16 cellular contexts compared by ENCODE assay signal in genomic region chr17:3531266-3532101, GRCh38. TPM values are rescaled to one million over a fixed set of nuclear protein-coding genes. Genes with fewer than 3 reads are reported as not detected.
A peak's percentile ranks its signal among the peaks of the same experiment; 100 is the strongest.
DNase-seq lines count a peak whose midpoint lies in the region; ATAC-seq and TF ChIP-seq lines count a peak whose summit lies in the region.
"Had no signal": no experiment of that assay in that cellular context is flagged by ENCODE, and none has a peak within 500 bp of the region (broad histone marks: within the 10 kb centered on the region; RNA-seq: fewer than 3 reads in every experiment).

No MANE protein-coding gene starts in this region.

- TF ChIP-seq CTCF in heart left ventricle (IDR thresholded peaks at IDR 0.05) (no peak), tibial nerve (IDR thresholded peaks at IDR 0.05) (no peak), GM10248 (IDR thresholded peaks at IDR 0.05; ENCODE audit: control extremely low read depth, extremely low read depth, low read depth, missing control alignments) (no peak)

- peak; percentile 32 to 92 for TF ChIP-seq EP300 in tibial nerve (IDR thresholded peaks at IDR 0.05)

- H2BK12ac ChIP-seq in neuronal stem cell (ENCODE audit: low read length), result peak overlapping the region; percentile 97

- H3K18ac ChIP-seq in neuronal stem cell (ENCODE audit: low read length), result peak overlapping the region; percentile 95

- peak overlapping the region; percentile 86 for H3K14ac ChIP-seq in neuronal stem cell (ENCODE audit: low read length)

- peak overlapping the region; percentile 44 for H3K4ac ChIP-seq in neuronal stem cell (ENCODE audit: low read length)

- H3K27me3 ChIP-seq in heart left ventricle, result no peaks in the 10 kb centered on the region
- H3K27me3 ChIP-seq in neuronal stem cell (ENCODE audit: control insufficient read depth in 3 of 3, insufficient read depth in 3 of 3, low read depth in 1 of 3, low read length in 3 of 3), result no peaks in the 10 kb centered on the region
- no peaks in the 10 kb centered on the region for H3K27me3 ChIP-seq in tibial nerve
- H3K27me3 ChIP-seq: BLaER1 treated with 17β-estradiol and CSF1 and Interleukin-3, amounts not matched to agents 10 nM and 100 nM; colonic mucosa had no signal

- POLR2A ChIA-PET in GM10248 (lab: Yijun Ruan, JAX), result no interaction called here

- H3K9me3 ChIP-seq in heart left ventricle (no peaks in the 10 kb centered on the region), neuronal stem cell (replicated peaks in 1 of 2; ENCODE audit: control insufficient read depth in 2 of 2, insufficient read depth in 1 of 2, low read depth in 1 of 2, low read length in 2 of 2) (no peaks in the 10 kb centered on the region), tibial nerve (no peaks in the 10 kb centered on the region)
- H3K9me3 ChIP-seq: colonic mucosa, transverse colon had no signal

- DNase-seq in caudate nucleus (lab: John Stamatoyannopoulos, UW), result peak in 60 of 61 donors; percentile 45 to 98 (median 93)
- DNase-seq in heart left ventricle, result peak in 3 of 5 donors; percentile 48 to 66 (median 66)
- DNase-seq in neuronal stem cell (ENCODE audit: low spot score), result no peak
- DNase-seq in tibial nerve (ENCODE audit: low spot score in 2 of 2), result no peak
- no peak for DNase-seq in GM10248 (ENCODE audit: extremely low spot score)
- no peak for DNase-seq in D341Med (ENCODE audit: low spot score)
- DNase-seq in HK-2 (ENCODE audit: unreplicated experiment), result no peak
- DNase-seq: activated CD4-positive, alpha-beta T cell treated with anti-CD3 and anti-CD28 coated beads for 1 hour; colonic mucosa; DMS79 treated with DMSO at 0.1 percent for 48 hours; mammary epithelial cell; stimulated activated CD4-positive, alpha-beta T cell treated with anti-CD3 and anti-CD28 coated beads, Interleukin-1b, Interleukin-23, amount 100 ng/mL, for 48 hours; T-helper 2 cell; transverse colon had no signal

- H3K4me1 ChIP-seq in heart left ventricle, result peaks cover 0 to 42% (median 14%) of the 10 kb centered on the region in 12 donors
- peaks cover 25 to 48% of the 10 kb centered on the region in 2 donors for H3K4me1 ChIP-seq in neuronal stem cell (ENCODE audit: control insufficient read depth in 2 of 2, insufficient read depth in 1 of 2, low read depth in 1 of 2, low read length in 2 of 2)
- peaks cover 0 to 72% (median 16%) of the 10 kb centered on the region in 4 donors for H3K4me1 ChIP-seq in tibial nerve
- H3K4me1 ChIP-seq: colonic mucosa had no signal

- intact Hi-C loops in heart left ventricle (cut with DNase I), result loop anchor here in 5 of 10 donors (2.0 to 10.0 kb wide), 4 partner anchors 19 to 113 kb away; partner anchors contain the start of genes CTNS (in 2 of the 5) and SHPK (in 2 of the 5)

- H3K4me3 ChIP-seq in heart left ventricle, result no peak overlapping the region
- H3K4me3 ChIP-seq in neuronal stem cell (ENCODE audit: low read length in 2 of 2), result no peak overlapping the region
- H3K4me3 ChIP-seq in tibial nerve, result peak overlapping the region in 1 of 4 donors; percentile 19
- H3K4me3 ChIP-seq: BLaER1 treated with 17β-estradiol and CSF1 and Interleukin-3, amounts not matched to agents 10 nM and 100 nM; colonic mucosa; transverse colon had no signal

- CTCF ChIA-PET in GM10248 (lab: Yijun Ruan, JAX), result no interaction called here

- H3K9ac ChIP-seq in neuronal stem cell (ENCODE audit: low read depth, low read length, poor library complexity), result no peak overlapping the region
- H3K9ac ChIP-seq: BLaER1 treated with 17β-estradiol and CSF1 and Interleukin-3, amounts not matched to agents 10 nM and 100 nM; parathyroid adenoma had no signal

- no peak overlapping the region for H2AFZ ChIP-seq in neuronal stem cell (ENCODE audit: low read length)
- H2AFZ ChIP-seq: parathyroid adenoma had no signal

- peak in 2 of 4 donors; percentile 22 to 26 for ATAC-seq in heart left ventricle

- peaks cover 1% of the 10 kb centered on the region for H3K79me1 ChIP-seq in neuronal stem cell (ENCODE audit: low read depth, low read length)

- H3K27ac ChIP-seq in caudate nucleus (ENCODE audit: low read depth, low read length), result peak overlapping the region; percentile 99
- peak overlapping the region in 7 of 12 donors; percentile 22 to 79 (median 74) for H3K27ac ChIP-seq in heart left ventricle
- H3K27ac ChIP-seq in neuronal stem cell (replicated peaks; ENCODE audit: low read length), result peak overlapping the region; percentile 99
- H3K27ac ChIP-seq in tibial nerve, result peak overlapping the region; percentile 58 to 96 (median 84)
- H3K27ac ChIP-seq: BLaER1 treated with 17β-estradiol and CSF1 and Interleukin-3, amounts not matched to agents 10 nM and 100 nM; colonic mucosa; parathyroid adenoma; transverse colon had no signal

- H3K36me3 ChIP-seq in heart left ventricle (no peaks in the 10 kb centered on the region), neuronal stem cell (replicated peaks in 1 of 2; ENCODE audit: control insufficient read depth in 2 of 2, insufficient read depth in 2 of 2, low read length in 2 of 2) (no peaks in the 10 kb centered on the region), tibial nerve (peaks cover 0 to 15% (median 0%) of the 10 kb centered on the region in 3 donors)
- H3K36me3 ChIP-seq: BLaER1 treated with 17β-estradiol and CSF1 and Interleukin-3, amounts not matched to agents 10 nM and 100 nM; colonic mucosa; transverse colon had no signal

- H3K4me2 ChIP-seq in neuronal stem cell (ENCODE audit: insufficient read depth, low read length, poor library complexity, severe bottlenecking), result no peak overlapping the region

- H4K91ac ChIP-seq in neuronal stem cell (ENCODE audit: low read depth, low read length, poor library complexity), result no peak overlapping the region

- no peak overlapping the region for H4K8ac ChIP-seq in neuronal stem cell (ENCODE audit: low read depth, low read length)

- peak overlapping the region; percentile 96 for H2BK120ac ChIP-seq in neuronal stem cell (ENCODE audit: low read depth, low read length)

- TF ChIP-seq POLR2A in heart left ventricle (IDR thresholded peaks at IDR 0.05) (no peak), tibial nerve (IDR thresholded peaks at IDR 0.05) (peak in 1 of 2 donors; percentile 25)

- H2BK15ac ChIP-seq in neuronal stem cell (ENCODE audit: low read length), result peak overlapping the region; percentile 99

- 67 to 85% (median 74%) methylated on average over 12 to 21 of the region's 21 CpGs for WGBS in heart left ventricle, 4 donors
- WGBS in neuronal stem cell (ENCODE audit: extremely low coverage in 2 of 2, insufficient read length in 2 of 2, insufficient replicate concordance in 1 of 2), 2 donors, result no CpG with 5 or more reads among the region's 21 CpGs
- 55 to 76% methylated on average over 15 to 17 of the region's 21 CpGs for WGBS in tibial nerve, 2 donors

- H2AK5ac ChIP-seq in neuronal stem cell (ENCODE audit: low read depth, low read length), result peak overlapping the region; percentile 98

- peak overlapping the region; percentile 83 for H2BK5ac ChIP-seq in neuronal stem cell (ENCODE audit: low read length)

- H3K23ac ChIP-seq in neuronal stem cell (ENCODE audit: low read depth, low read length, poor library complexity), result no peak overlapping the region

RNA-seq across cellular contexts. Expression of gene TRPV3, which starts 26.1 kb away (rescaled TPM):
- total RNA-seq in heart left ventricle (1 to 10 TPM in 4 of 9 donors, under 1 TPM in 4, not detected in 1; 0.25 to 1.7 (median 0.97) TPM), tibial nerve (10 to 100 TPM in 1 of 4 donors, 1 to 10 TPM in 3; 4.2 to 21.4 (median 9.7) TPM)
- under 1 TPM; 0.32 to 0.65 TPM for polyA plus RNA-seq in heart left ventricle
- polyA plus RNA-seq in neuronal stem cell (2013, experiment 1 of 2), result 2.0 TPM
- 2.4 TPM for polyA plus RNA-seq in neuronal stem cell (2013, experiment 2 of 2)

RNA-seq across cellular contexts. Expression of gene ASPA, which starts 55.7 kb away (rescaled TPM):
- total RNA-seq in heart left ventricle, result 1 to 10 TPM in 6 of 9 donors, under 1 TPM in 3; 0.44 to 2.4 (median 1.3) TPM
- polyA plus RNA-seq in heart left ventricle, result under 1 TPM; 0.26 to 0.88 TPM
- polyA plus RNA-seq in neuronal stem cell (2013, experiment 1 of 2), result not detected
- not detected for polyA plus RNA-seq in neuronal stem cell (2013, experiment 2 of 2)
- 10 to 100 TPM in 3 of 4 donors, 1 to 10 TPM in 1; 7.8 to 19.2 (median 15.4) TPM for total RNA-seq in tibial nerve

RNA-seq across cellular contexts. Expression of gene SPATA22, which starts 59.9 kb away (rescaled TPM):
- total RNA-seq in heart left ventricle, result under 1 TPM in 5 of 9 donors, not detected in 4; 0.16 to 0.72 (median 0.44) TPM
- polyA plus RNA-seq in heart left ventricle, result under 1 TPM in 1 of 2 donors, not detected in 1; 0.23 TPM
- 0.15 TPM for polyA plus RNA-seq in neuronal stem cell (2013, experiment 1 of 2)
- 0.39 TPM for polyA plus RNA-seq in neuronal stem cell (2013, experiment 2 of 2)
- 1 to 10 TPM in 2 of 4 donors, under 1 TPM in 2; 0.39 to 2.7 (median 1.2) TPM for total RNA-seq in tibial nerve
- total RNA-seq: colonic mucosa, transverse colon had no signal
- polyA plus RNA-seq: mammary epithelial cell had no signal

Comparison
In these comparisons a context has a peak if more than half of its experiments do, and no peak if none do; other contexts are left out.
1. DNase-seq: peak in caudate nucleus (60 of 61) and heart left ventricle (3 of 5); none in neuronal stem cell (single experiment), tibial nerve (0 of 2), GM10248 (single experiment), D341Med (single experiment) and HK-2 (single experiment).
2. Peak in every context shown above with its lines, with median percentiles within 50 percentile points of each other: H3K27ac ChIP-seq.